In genomic region chr16:75087040-75087979, GRCh38 we compare ENCODE assay signal across 9 cellular contexts. TPM values are rescaled to one million over a fixed set of nuclear protein-coding genes. Genes with fewer than 3 reads are reported as not detected.
DNase-seq lines count a peak whose midpoint lies in the region; ATAC-seq, FAIRE-seq and TF ChIP-seq lines count a peak whose summit lies in the region.
"Had no signal": no experiment of that assay in that cellular context is flagged by ENCODE, and none has a peak within 500 bp of the region (broad histone marks: within the 10 kb centered on the region; RNA-seq: fewer than 3 reads in every experiment).

No MANE protein-coding gene starts in this region.

- WGBS in esophagus, 2 donors: 43% methylated on average over 13 of the region's 13 CpGs
- no CpG with 5 or more reads among the region's 13 CpGs for WGBS in trophoblast cell (ENCODE audit: extremely low coverage, insufficient coverage, insufficient read length)

- peaks cover 0 to 16% of the 10 kb centered on the region in 2 donors for H3K4me1 ChIP-seq in esophagus (ENCODE audit: control insufficient read depth in 2 of 2, insufficient read depth in 2 of 2, low read length in 1 of 2)
- H3K4me1 ChIP-seq in trophoblast cell (ENCODE audit: control insufficient read depth in 1 of 2, insufficient read depth in 2 of 2, low read length in 2 of 2): peaks cover 10 to 19% of the 10 kb centered on the region in 2 experiments

- H3K27me3 ChIP-seq in esophagus (ENCODE audit: control insufficient read depth in 1 of 2, insufficient read depth in 2 of 2, low read length in 2 of 2) (no peaks in the 10 kb centered on the region), trophoblast cell (ENCODE audit: insufficient read depth, low read length) (no peaks in the 10 kb centered on the region)

- no peak for TF ChIP-seq POLR2A in GM12891 (IDR thresholded peaks at IDR 0.05; ENCODE audit: low read depth, low read length)

- POLR2A ChIA-PET in T-cell (lab: Charles Lee): no interaction called here

- H3K18ac ChIP-seq in trophoblast cell (ENCODE audit: low read length): peak overlapping the region; percentile 26

- H3K27me3 Mint-ChIP-seq in T-cell: no peaks in the 10 kb centered on the region
- no peaks in the 10 kb centered on the region for H3K27me3 Mint-ChIP-seq in activated CD8-positive, alpha-beta memory T cell treated with anti-CD3 and anti-CD28 coated beads, Interleukin-2, amount 10 ng/mL, durations not matched to agents 7 days and 5 days

- ATAC-seq in T-cell (replicated peaks in 1 of 4): no peak
- no peak for ATAC-seq in HG03460 (IDR thresholded peaks at IDR 0.05; ENCODE audit: unreplicated experiment)
- no peak for ATAC-seq in activated CD8-positive, alpha-beta memory T cell treated with anti-CD3 and anti-CD28 coated beads, Interleukin-2, amount 10 ng/mL, durations not matched to agents 7 days and 5 days

- no peaks in the 10 kb centered on the region for H3K36me3 ChIP-seq in esophagus (ENCODE audit: control insufficient read depth in 2 of 2, insufficient read depth in 2 of 2, low read length in 1 of 2)
- peaks cover 0 to 2% of the 10 kb centered on the region in 2 experiments for H3K36me3 ChIP-seq in trophoblast cell (ENCODE audit: control insufficient read depth in 1 of 2, insufficient read depth in 2 of 2, low read length in 2 of 2)

- no peak overlapping the region for H4K91ac ChIP-seq in trophoblast cell (ENCODE audit: low read depth, low read length)

- no peak overlapping the region for H3K4me3 Mint-ChIP-seq in T-cell
- no peak overlapping the region for H3K4me3 Mint-ChIP-seq in activated CD8-positive, alpha-beta memory T cell treated with anti-CD3 and anti-CD28 coated beads, Interleukin-2, amount 10 ng/mL, durations not matched to agents 7 days and 5 days

- DNase-seq in GM12891 (ENCODE audit: insufficient read length, low spot score) (no peak), NCI-H524 treated with DMSO at 0.1 percent for 48 hours (lab: John Stamatoyannopoulos, UW) (peak; percentile 97), trophoblast cell (no peak), T-cell (no peak), GM19240 (ENCODE audit: insufficient read length, low spot score) (no peak)
- DNase-seq in activated CD8-positive, alpha-beta memory T cell treated with anti-CD3 and anti-CD28 coated beads, Interleukin-2, amount 10 ng/mL, durations not matched to agents 7 days and 5 days: no peak

- H2BK120ac ChIP-seq in trophoblast cell (ENCODE audit: insufficient read depth, low read length, poor library complexity): peak overlapping the region; percentile 7

- H2BK5ac ChIP-seq in trophoblast cell (ENCODE audit: low read depth, low read length, poor library complexity): no peak overlapping the region

- no peaks in the 10 kb centered on the region for H3K9me3 Mint-ChIP-seq in T-cell
- H3K9me3 Mint-ChIP-seq in activated CD8-positive, alpha-beta memory T cell treated with anti-CD3 and anti-CD28 coated beads, Interleukin-2, amount 10 ng/mL, durations not matched to agents 7 days and 5 days (ENCODE audit: low read depth): no peaks in the 10 kb centered on the region

- H2AK5ac ChIP-seq in trophoblast cell (ENCODE audit: low read length): no peak overlapping the region

- peaks cover 8% of the 10 kb centered on the region for H3K79me2 ChIP-seq in trophoblast cell (ENCODE audit: control insufficient read depth, insufficient read depth, low read length, poor library complexity)

- no peak overlapping the region for H2AFZ ChIP-seq in trophoblast cell (ENCODE audit: insufficient read depth, low read length, poor library complexity)

- H3K79me1 ChIP-seq in trophoblast cell (ENCODE audit: low read length): peaks cover 2% of the 10 kb centered on the region

- H3K36me3 Mint-ChIP-seq in T-cell: peaks cover 16% of the 10 kb centered on the region
- H3K36me3 Mint-ChIP-seq in activated CD8-positive, alpha-beta memory T cell treated with anti-CD3 and anti-CD28 coated beads, Interleukin-2, amount 10 ng/mL, durations not matched to agents 7 days and 5 days: peaks cover 5% of the 10 kb centered on the region

- no peak overlapping the region for H4K12ac ChIP-seq in trophoblast cell (ENCODE audit: low read depth, low read length)

- no peak overlapping the region for H4K8ac ChIP-seq in trophoblast cell (ENCODE audit: low read depth, low read length)

- no peak overlapping the region for H3K27ac Mint-ChIP-seq in T-cell
- H3K27ac Mint-ChIP-seq in activated CD8-positive, alpha-beta memory T cell treated with anti-CD3 and anti-CD28 coated beads, Interleukin-2, amount 10 ng/mL, durations not matched to agents 7 days and 5 days: no peak overlapping the region

- H3K4me3 ChIP-seq in esophagus (ENCODE audit: low read depth in 1 of 2, low read length in 2 of 2) (no peak overlapping the region), trophoblast cell (ENCODE audit: low read depth, low read length) (no peak overlapping the region)

- no peak overlapping the region for H3K23ac ChIP-seq in trophoblast cell (ENCODE audit: low read length)

- H3K14ac ChIP-seq in trophoblast cell (ENCODE audit: low read length): peak overlapping the region; percentile 30

- FAIRE-seq in GM12891 (lab: Jason Lieb, UNC): peak; percentile 9
- FAIRE-seq: GM18507 had no signal

- CTCF ChIA-PET in T-cell (lab: Charles Lee): no interaction called here
- CTCF ChIA-PET in activated CD8-positive, alpha-beta memory T cell treated with anti-CD3 and anti-CD28 coated beads, Interleukin-2, amount 10 ng/mL, durations not matched to agents 7 days and 5 days (lab: Charles Lee): interaction anchor here (0.6 to 1.1 kb wide), 3 partner anchors 11 to 24 kb away, joined by 3 to 5 read pairs (median 3); no protein-coding TSS in a partner anchor

- H3K27ac ChIP-seq in esophagus (ENCODE audit: low read depth in 2 of 2, low read length in 1 of 2): peak overlapping the region; percentile 73 to 91
- no peak overlapping the region for H3K27ac ChIP-seq in trophoblast cell (ENCODE audit: low read depth, low read length)

- H3K9me3 ChIP-seq in esophagus (ENCODE audit: control insufficient read depth in 2 of 2, insufficient read depth in 1 of 2, low read depth in 1 of 2, low read length in 1 of 2) (no peaks in the 10 kb centered on the region), trophoblast cell (ENCODE audit: insufficient read depth, low read depth, low read length) (peaks cover 3% of the 10 kb centered on the region)

- H2BK12ac ChIP-seq in trophoblast cell (ENCODE audit: low read length): peak overlapping the region; percentile 3

- H3K4me1 Mint-ChIP-seq in T-cell: peaks cover 4 to 20% (median 13%) of the 10 kb centered on the region in 3 donors
- H3K4me1 Mint-ChIP-seq in activated CD8-positive, alpha-beta memory T cell treated with anti-CD3 and anti-CD28 coated beads, Interleukin-2, amount 10 ng/mL, durations not matched to agents 7 days and 5 days: peaks cover 20% of the 10 kb centered on the region

- H3K9ac ChIP-seq in trophoblast cell (ENCODE audit: low read length): no peak overlapping the region

- no peak overlapping the region for H3K4me2 ChIP-seq in trophoblast cell (ENCODE audit: low read length)

- no peak overlapping the region for H3K4ac ChIP-seq in trophoblast cell (ENCODE audit: low read depth, low read length)

TF ChIP-seq in GM12891, 5 proteins besides CTCF, POLR2A, EP300 and RAD21:
- TF ChIP-seq POU2F2 (IDR thresholded peaks at IDR 0.05; ENCODE audit: low read depth, low read length): no peak
- no peak for TF ChIP-seq PAX5 (IDR thresholded peaks at IDR 0.05; ENCODE audit: insufficient read depth, low read length, severe bottlenecking)
- TF ChIP-seq TAF1 (IDR thresholded peaks at IDR 0.05; ENCODE audit: low read depth, low read length): no peak
- TF ChIP-seq SPI1 (IDR thresholded peaks at IDR 0.05; ENCODE audit: low read depth, low read length): no peak
- no peak for TF ChIP-seq POLR2AphosphoS5 (IDR thresholded peaks at IDR 0.05; ENCODE audit: low read depth, low read length)
TF ChIP-seq in GM12891: peak in this region for 0.

RNA-seq across cellular contexts. Expression of gene LDHD, which starts 29.3 kb away (rescaled TPM):
- 0.05 TPM for polyA plus RNA-seq in GM12891 (2012; ENCODE audit: low read depth, missing spikeins)
- polyA plus RNA-seq in esophagus: 10 to 100 TPM; 11.8 to 12.6 TPM
- 0.08 and 0.15 TPM in 2 replicates for polyA plus RNA-seq in trophoblast cell (2013)
- total RNA-seq in T-cell: under 1 TPM in 3 of 5 donors, not detected in 2; 0.13 to 0.47 (median 0.26) TPM
- total RNA-seq in activated CD8-positive, alpha-beta memory T cell treated with anti-CD3 and anti-CD28 coated beads, Interleukin-2, amount 10 ng/mL, durations not matched to agents 7 days and 5 days: not detected
